ENCODE assay signal across 21 cellular contexts in genomic region chr13:39250440-39250839, GRCh38.
A peak's percentile ranks its signal among the peaks of the same experiment; 100 is the strongest.
DNase-seq lines count a peak whose midpoint lies in the region; ATAC-seq and TF ChIP-seq lines count a peak whose summit lies in the region.
"Had no signal": no experiment of that assay in that cellular context is flagged by ENCODE, and none has a peak within 500 bp of the region (broad histone marks: within the 10 kb centered on the region; RNA-seq: fewer than 3 reads in every experiment).

No MANE protein-coding gene starts in this region.

- H3K27me3 ChIP-seq in heart left ventricle (no peaks in the 10 kb centered on the region), right cardiac atrium (ENCODE audit: control insufficient read depth, insufficient read depth) (no peaks in the 10 kb centered on the region), Karpas-422 (ENCODE audit: low read length) (no peaks in the 10 kb centered on the region)
- H3K27me3 ChIP-seq: BE2C had no signal

- H3K4me3 Mint-ChIP-seq in neural crest cell = no peak overlapping the region
- H3K4me3 Mint-ChIP-seq: CD4-positive, CD25-positive, alpha-beta regulatory T cell; CD8-positive, alpha-beta memory T cell; HFFc6; IgD-negative memory B cell had no signal

- H3K36me3 Mint-ChIP-seq in neural crest cell (ENCODE audit: low read depth) = no peaks in the 10 kb centered on the region
- H3K36me3 Mint-ChIP-seq: CD4-positive, CD25-positive, alpha-beta regulatory T cell; CD8-positive, alpha-beta memory T cell; IgD-negative memory B cell had no signal

- DNase-seq in heart left ventricle = no peak
- DNase-seq in right cardiac atrium = no peak
- peak; percentile 14 for DNase-seq in Karpas-422
- no peak for DNase-seq in neural crest cell (ENCODE audit: low read depth, low spot score)
- DNase-seq in HUDEP-2 (lab: John Stamatoyannopoulos, UW; ENCODE audit: unreplicated experiment in 76 of 76) = no peak
- no peak for DNase-seq in activated naive CD4-positive, alpha-beta T cell treated with anti-CD3 and anti-CD28 coated beads, Interleukin-2, amount 50 U/mL, for 16 hours
- DNase-seq: BE2C; CD4-positive, CD25-positive, alpha-beta regulatory T cell; CD8-positive, alpha-beta memory T cell; COR-L47; DMS 273 treated with DMSO at 0.1 percent for 48 hours; DMS53; DND-41; EL; GDM1; GOT3; H7; HFFc6 had no signal

- H3K9me3 ChIP-seq in heart left ventricle = no peaks in the 10 kb centered on the region
- no peaks in the 10 kb centered on the region for H3K9me3 ChIP-seq in right cardiac atrium (ENCODE audit: control insufficient read depth, low read length)
- no peaks in the 10 kb centered on the region for H3K9me3 ChIP-seq in Karpas-422 (ENCODE audit: low read length)
- H3K9me3 ChIP-seq: BE2C had no signal

- H4K20me1 ChIP-seq in Karpas-422 (ENCODE audit: insufficient read depth, low read depth, low read length) = no peaks in the 10 kb centered on the region

- peaks cover 13% of the 10 kb centered on the region for H3K4me1 Mint-ChIP-seq in neural crest cell
- H3K4me1 Mint-ChIP-seq: CD4-positive, CD25-positive, alpha-beta regulatory T cell; CD8-positive, alpha-beta memory T cell; IgD-negative memory B cell had no signal

- H3K9ac ChIP-seq in Karpas-422 (ENCODE audit: low read length) = no peak overlapping the region

- H3K4me1 ChIP-seq in heart left ventricle (peaks cover 0 to 29% (median 12%) of the 10 kb centered on the region in 12 donors), right cardiac atrium (ENCODE audit: control insufficient read depth, insufficient read depth, low read length) (peaks cover 8% of the 10 kb centered on the region), Karpas-422 (ENCODE audit: low read length) (no peaks in the 10 kb centered on the region)

- no peak for TF ChIP-seq CTCF in heart left ventricle (IDR thresholded peaks at IDR 0.05)
- no peak for TF ChIP-seq CTCF in neural crest cell (conservative IDR thresholded peaks at IDR 0.05)

- H3K27ac Mint-ChIP-seq in neural crest cell (ENCODE audit: unreplicated experiment) = peak overlapping the region; percentile 47
- H3K27ac Mint-ChIP-seq: CD4-positive, CD25-positive, alpha-beta regulatory T cell; CD8-positive, alpha-beta memory T cell; HFFc6; IgD-negative memory B cell had no signal

- peaks cover 6% of the 10 kb centered on the region for H3K9me3 Mint-ChIP-seq in neural crest cell
- H3K9me3 Mint-ChIP-seq: CD4-positive, CD25-positive, alpha-beta regulatory T cell; HFFc6 had no signal

- 51 to 72% (median 64%) methylated on average over 3 of the region's 3 CpGs for WGBS in heart left ventricle, 4 donors
- WGBS in right cardiac atrium = 54% methylated on average over 3 of the region's 3 CpGs

- H3K27ac ChIP-seq in heart left ventricle (peak overlapping the region in 3 of 12 donors; percentile 1 to 35 (median 15)), right cardiac atrium (ENCODE audit: low read length) (no peak overlapping the region), Karpas-422 (ENCODE audit: low read length) (no peak overlapping the region)
- H3K27ac ChIP-seq: HL-60 had no signal

- intact Hi-C loops in heart left ventricle (cut with DNase I) (no loop called here), right cardiac atrium (cut with DNase I) (no loop called here)

- H3K4me3 ChIP-seq in heart left ventricle (no peak overlapping the region), right cardiac atrium (ENCODE audit: low read length) (no peak overlapping the region), Karpas-422 (ENCODE audit: low read length) (no peak overlapping the region)

- no peaks in the 10 kb centered on the region for H3K36me3 ChIP-seq in heart left ventricle
- H3K36me3 ChIP-seq in Karpas-422 (ENCODE audit: insufficient read depth, low read length) = no peaks in the 10 kb centered on the region
- H3K36me3 ChIP-seq: BE2C had no signal

- peak; percentile 65 to 70 (median 67) for ATAC-seq in heart left ventricle
- ATAC-seq in right cardiac atrium = no peak
- ATAC-seq: HCT116 had no signal

- no peaks in the 10 kb centered on the region for H3K79me2 ChIP-seq in Karpas-422 (ENCODE audit: low read length)

- H2AFZ ChIP-seq in Karpas-422 (ENCODE audit: low read length) = no peak overlapping the region

- no peak overlapping the region for H3K4me2 ChIP-seq in Karpas-422 (ENCODE audit: low read depth, low read length, poor library complexity, severe bottlenecking)

- H3K27me3 Mint-ChIP-seq in neural crest cell (ENCODE audit: low read depth) = no peaks in the 10 kb centered on the region
- H3K27me3 Mint-ChIP-seq: CD4-positive, CD25-positive, alpha-beta regulatory T cell had no signal

- no peaks in the 10 kb centered on the region for H3K9me2 ChIP-seq in Karpas-422 (replicated peaks; ENCODE audit: insufficient read depth, low read length)

- no peak for TF ChIP-seq POLR2A in heart left ventricle (IDR thresholded peaks at IDR 0.05)

Comparison
In these comparisons a context has a peak if more than half of its experiments do, and no peak if none do; other contexts are left out.
1. ATAC-seq: peak in heart left ventricle (4 of 4); none in right cardiac atrium (0 of 2).